Comparison of ENCODE assay signal across 1 cellular context in the genomic region with DNA sequence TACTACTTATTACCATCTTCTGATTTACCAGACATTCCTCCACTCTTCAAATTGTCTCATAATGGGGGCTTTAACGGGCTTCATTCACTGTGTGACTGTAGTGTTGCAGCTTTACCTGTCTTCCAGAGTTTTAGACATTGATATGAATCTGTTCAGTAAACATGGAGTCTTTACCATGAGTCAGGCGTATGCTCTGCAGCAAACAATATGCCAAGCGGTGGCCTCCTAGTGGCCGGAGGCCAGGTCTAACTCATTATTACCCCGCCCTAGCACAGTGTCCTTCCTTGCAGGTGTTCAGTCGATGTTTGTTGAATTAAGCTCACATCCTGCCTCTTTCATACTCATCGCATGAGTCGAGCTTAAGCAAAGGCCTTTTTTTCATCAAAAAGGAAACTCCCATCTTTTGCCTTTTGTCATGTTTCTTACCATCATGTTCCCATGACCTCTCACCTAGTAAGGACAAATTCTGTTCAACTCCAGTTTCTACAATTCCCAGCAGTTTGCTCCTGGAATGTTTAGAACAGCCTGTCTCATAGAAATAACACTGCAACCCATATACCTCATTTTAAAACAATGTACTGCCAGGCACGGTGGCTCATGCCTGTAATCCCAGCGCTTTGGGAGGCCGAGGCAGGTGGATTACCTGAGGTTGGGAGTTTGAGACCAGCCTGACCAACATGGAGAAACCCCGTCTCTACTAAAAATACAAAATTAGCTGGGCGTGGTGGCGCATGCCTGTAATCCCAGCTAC.
TF ChIP-seq lines count a peak whose summit lies in the region.

No MANE protein-coding gene starts in this region.

TF ChIP-seq in GM23338, 12 proteins besides CTCF, POLR2A, EP300 and RAD21 (continued from another document):
- TF ChIP-seq ZNF462 (CRISPR knock-in tag; IDR thresholded peaks at IDR 0.05) = no peak
- no peak for TF ChIP-seq EZH2phosphoT487 (IDR thresholded peaks at IDR 0.05; ENCODE audit: unreplicated experiment)
- no peak for TF ChIP-seq CREB1 (CRISPR knock-in tag; IDR thresholded peaks at IDR 0.05; ENCODE audit: low read depth)
- TF ChIP-seq JUNB (IDR thresholded peaks at IDR 0.05; ENCODE audit: unreplicated experiment) = no peak
TF ChIP-seq in GM23338: peak in this region for 1.
